In the genomic region with DNA sequence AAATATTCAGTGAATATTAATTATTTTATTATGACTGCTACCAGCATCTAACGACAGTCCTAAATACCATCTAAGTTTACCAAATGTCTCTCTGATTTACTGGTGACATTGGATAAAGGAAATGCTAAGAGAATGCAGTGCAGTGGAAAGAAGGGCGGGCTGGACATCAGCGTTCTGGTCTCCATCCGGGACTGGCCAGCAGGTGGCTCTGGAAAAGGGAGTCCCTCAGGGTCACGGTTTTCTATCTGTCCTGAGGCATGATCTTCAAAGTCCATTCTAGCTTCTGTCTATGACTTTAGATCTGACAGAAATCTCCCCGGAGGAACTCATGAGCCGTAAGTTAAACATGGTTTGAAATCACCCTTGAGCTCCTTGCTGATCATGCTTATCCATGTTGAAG, we compare ENCODE assay signal across 8 cellular contexts. TPM values are rescaled to one million over a fixed set of nuclear protein-coding genes. Genes with fewer than 3 reads are reported as not detected.
DNase-seq lines count a peak whose midpoint lies in the region; ATAC-seq and TF ChIP-seq lines count a peak whose summit lies in the region.

No MANE protein-coding gene starts in this region.

- ATAC-seq in RWPE2 (ENCODE audit: low read depth) (no peak), HG03175 (IDR thresholded peaks at IDR 0.05; ENCODE audit: unreplicated experiment) (no peak), GM18867 (IDR thresholded peaks at IDR 0.05; ENCODE audit: unreplicated experiment) (no peak)

- H3K36me3 ChIP-seq in RWPE2 (ENCODE audit: low read depth) (no peaks in the 10 kb centered on the region), ovary (no peaks in the 10 kb centered on the region)

- peak; percentile 42 for TF ChIP-seq CTCF in RWPE2 (IDR thresholded peaks at IDR 0.05; ENCODE audit: poor library complexity, severe bottlenecking)
- peak; percentile 57 for TF ChIP-seq CTCF in foreskin fibroblast (IDR thresholded peaks at IDR 0.05; ENCODE audit: low read depth, low read length)
- TF ChIP-seq CTCF in ovary (IDR thresholded peaks at IDR 0.05), result no peak

- no peak for TF ChIP-seq EP300 in ovary (IDR thresholded peaks at IDR 0.05)

- H3K4me1 ChIP-seq in RWPE2 (ENCODE audit: insufficient read depth, poor library complexity, severe bottlenecking) (no peaks in the 10 kb centered on the region), ovary (ENCODE audit: insufficient read depth) (no peaks in the 10 kb centered on the region)

- H3K9me3 ChIP-seq in RWPE2 (ENCODE audit: severe bottlenecking) (no peaks in the 10 kb centered on the region), ovary (no peaks in the 10 kb centered on the region)

- intact Hi-C loops in ovary (cut with DNase I), result no loop called here

- H3K27ac ChIP-seq in RWPE2 (ENCODE audit: poor library complexity, severe bottlenecking) (no peak overlapping the region), ovary (no peak overlapping the region)

- no peak for TF ChIP-seq POLR2A in ovary (IDR thresholded peaks at IDR 0.05)

- DNase-seq in EH (ENCODE audit: low read depth) (peak; percentile 55), RWPE2 (ENCODE audit: low spot score) (no peak), foreskin fibroblast (peak; percentile 17 to 64), ovary (peak in 3 of 5 donors; percentile 34 to 53 (median 37)), OCI-M2 (lab: John Stamatoyannopoulos, UW; ENCODE audit: unreplicated experiment) (no peak)
- DNase-seq in stimulated activated CD4-positive, alpha-beta T cell treated with anti-CD3 and anti-CD28 coated beads, Interleukin-4, amount 100 ng/mL, for 4 hours, result no peak

- 36 to 42% (median 40%) methylated on average over 7 of the region's 7 CpGs for WGBS in ovary, 3 donors

- no peak overlapping the region for H3K4me3 ChIP-seq in RWPE2 (ENCODE audit: severe bottlenecking)
- no peak overlapping the region for H3K4me3 ChIP-seq in foreskin fibroblast (ENCODE audit: low read depth in 1 of 2, low read length in 2 of 2)
- no peak overlapping the region for H3K4me3 ChIP-seq in ovary

- H3K27me3 ChIP-seq in RWPE2 (ENCODE audit: insufficient read depth, poor library complexity, severe bottlenecking) (no peaks in the 10 kb centered on the region), ovary (no peaks in the 10 kb centered on the region)

RNA-seq across cellular contexts. Expression of a gene that starts 3.3 kb away (rescaled TPM):
- total RNA-seq in ovary, result 10 to 100 TPM; 30.4 to 57.5 (median 45.7) TPM
- polyA plus RNA-seq in ovary, result 10 to 100 TPM in 1 of 2 donors, 1 to 10 TPM in 1; 9.5 to 17.9 TPM

Comparison
In these comparisons a context has a peak if more than half of its experiments do, and no peak if none do; other contexts are left out.
1. DNase-seq: peak in EH (single experiment), foreskin fibroblast (2 of 2) and ovary (3 of 5); none in RWPE2 (single experiment), OCI-M2 (single experiment) and stimulated activated CD4-positive, alpha-beta T cell treated with anti-CD3 and anti-CD28 coated beads, Interleukin-4, amount 100 ng/mL, for 4 hours (0 of 2).
2. CTCF ChIP-seq: peak in RWPE2 (single experiment) and foreskin fibroblast (single experiment); none in ovary (0 of 3).